Comparison of ENCODE assay signal across 1 cellular context in genomic region chr18:22193466-22193865, GRCh38.
TF ChIP-seq lines count a peak whose summit lies in the region.

No MANE protein-coding gene starts in this region.

TF ChIP-seq in HEK293, 187 proteins besides CTCF, POLR2A, EP300 and RAD21 (continued from another document):
- no peak for TF ChIP-seq ZNF473 (tag by site-specific recombination; IDR thresholded peaks at IDR 0.05)
- TF ChIP-seq HOXA7 (CRISPR knock-in tag; IDR thresholded peaks at IDR 0.05; ENCODE audit: borderline replicate concordance) = no peak
- TF ChIP-seq ZNF121 (tag by site-specific recombination; IDR thresholded peaks at IDR 0.05) = no peak
